Comparison of ENCODE assay signal across 32 cellular contexts in the genomic region with DNA sequence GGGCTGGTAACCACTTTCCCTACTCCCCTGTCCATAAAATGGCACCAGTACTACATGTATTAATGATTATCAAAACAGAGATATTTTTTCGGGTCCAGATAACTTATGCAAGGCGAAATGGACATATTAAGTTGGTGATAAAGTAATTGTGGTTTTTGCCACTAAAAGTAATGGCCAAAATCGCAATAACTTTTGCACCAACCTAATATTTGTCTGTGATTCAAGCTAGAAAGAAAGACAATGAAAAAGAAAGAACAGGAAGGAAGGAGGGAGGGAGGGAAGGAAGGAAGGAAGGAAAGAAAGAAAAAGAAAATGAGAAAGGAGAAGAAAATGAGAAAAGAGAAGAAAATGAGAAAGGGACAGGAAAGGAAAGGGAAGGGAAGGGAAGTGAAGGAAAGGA.
"Had no signal": no experiment of that assay in that cellular context is flagged by ENCODE, and none has a peak within 500 bp of the region (broad histone marks: within the 10 kb centered on the region; RNA-seq: fewer than 3 reads in every experiment).

No MANE protein-coding gene starts in this region.

- H3K36me3 ChIP-seq: MG63 had no signal

- H3K4me3 ChIP-seq: MG63 had no signal

- DNase-seq: Karpas-422, Kasumi-1, MG63, MM.1S, MV-4-11, NCI-H1048, NCI-H1092, NCI-H1092 treated with DMSO at 0.1 percent for 48 hours, NCI-H1105, NCI-H1105 treated with DMSO at 0.1 percent for 48 hours, NCI-H1417 treated with DMSO at 0.1 percent for 48 hours, NCI-H1436, NCI-H1436 treated with DMSO at 0.1 percent for 48 hours, NCI-H146, NCI-H1694 treated with DMSO at 0.1 percent for 48 hours, NCI-H187, NCI-H187 treated with DMSO at 0.1 percent for 48 hours, NCI-H1930, NCI-H2029, NCI-H2029 treated with DMSO at 0.1 percent for 48 hours, NCI-H2081 treated with DMSO at 0.1 percent for 48 hours, NCI-H2107, NCI-H2171, NCI-H2171 treated with DMSO at 0.1 percent for 48 hours, NCI-H2227 treated with DMSO at 0.1 percent for 48 hours, NCI-H226, NCI-H345, NCI-H446, NCI-H446 treated with DMSO at 0.1 percent for 48 hours, NCI-H510A, NCI-H510A treated with DMSO at 0.1 percent for 48 hours, NCI-H524 had no signal

- H3K27me3 ChIP-seq: MG63 had no signal

- H3K9me3 ChIP-seq: MG63 had no signal
